In genomic region chr16:85576944-85577343, GRCh38 we compare ENCODE assay signal across 31 cellular contexts.
"Had no signal": no experiment of that assay in that cellular context is flagged by ENCODE, and none has a peak within 500 bp of the region (broad histone marks: within the 10 kb centered on the region; RNA-seq: fewer than 3 reads in every experiment).

No MANE protein-coding gene starts in this region.

- H3K27ac ChIP-seq: adrenal gland, body of pancreas, PC-9, WERI-Rb-1 had no signal

- H3K9me3 ChIP-seq: adrenal gland, body of pancreas had no signal

- H3K4me2 ChIP-seq: PC-9 had no signal

- H2AFZ ChIP-seq: PC-9 had no signal

- DNase-seq: activated CD4-positive, alpha-beta T cell treated with anti-CD3 and anti-CD28 coated beads for 1 hour; activated CD4-positive, alpha-beta T cell treated with anti-CD3 and anti-CD28 coated beads for 48 hours; activated CD4-positive, CD25-positive, alpha-beta regulatory T cell; activated CD8-positive, alpha-beta T cell treated with anti-CD3 and anti-CD28 coated beads for 36 hours; activated effector memory CD4-positive, alpha-beta T cell treated with anti-CD3 and anti-CD28 coated beads, Interleukin-2, amount 50 U/mL, for 16 hours; activated naive CD4-positive, alpha-beta T cell treated with Interleukin-2 at 50 U/mL for 16 hours; activated T-cell treated with anti-CD3 and anti-CD28 coated beads, Interleukin-2, amount 50 U/mL, for 1 hour; activated T-cell treated with anti-CD3 and anti-CD28 coated beads, Interleukin-2, amount 50 U/mL, for 72 hours; adrenal gland; body of pancreas; caudate nucleus; cerebellar nuclear complex; Karpas-422; NCI-H1105; NCI-H1417 treated with DMSO at 0.1 percent for 48 hours; NCI-H187 treated with DMSO at 0.1 percent for 48 hours; NCI-H2081; NCI-H2171 treated with DMSO at 0.1 percent for 48 hours; NCI-H2227 treated with DMSO at 0.1 percent for 48 hours; NCI-H446; NCI-H524; NK-92 treated with Interleukin-12 subunit alpha and Interleukin-12 subunit beta, amount 100 ng/mL, for 24 hours; PC-9; SIG-M5; T-cell; T-helper 17 cell; T-helper 9 cell; WERI-Rb-1 had no signal

- H3K27ac Mint-ChIP-seq: activated CD8-positive, alpha-beta T cell treated with anti-CD3 and anti-CD28 coated beads for 36 hours; activated naive CD4-positive, alpha-beta T cell treated with anti-CD3 and anti-CD28 coated beads, Interleukin-2, amount 50 U/mL, for 72 hours; activated T-cell treated with anti-CD3 and anti-CD28 coated beads, Interleukin-2, amount 50 U/mL, for 72 hours; activated T-helper 17 cell treated with anti-CD3 and anti-CD28 coated beads, Interleukin-2, amount 50 U/mL, for 72 hours; T-cell; T-helper 17 cell had no signal

- ATAC-seq: activated CD8-positive, alpha-beta T cell treated with anti-CD3 and anti-CD28 coated beads for 36 hours; activated naive CD4-positive, alpha-beta T cell treated with anti-CD3 and anti-CD28 coated beads, Interleukin-2, amount 50 U/mL, for 72 hours; activated T-cell treated with anti-CD3 and anti-CD28 coated beads, Interleukin-2, amount 50 U/mL, for 72 hours; activated T-helper 17 cell treated with anti-CD3 and anti-CD28 coated beads, Interleukin-2, amount 50 U/mL, for 72 hours; body of pancreas; SK-N-SH treated with all-trans-retinoic acid at 6 μM for 48 hours; T-cell; T-helper 17 cell had no signal

- H3K27me3 ChIP-seq: adrenal gland, body of pancreas had no signal

- H3K36me3 Mint-ChIP-seq: activated naive CD4-positive, alpha-beta T cell treated with anti-CD3 and anti-CD28 coated beads, Interleukin-2, amount 50 U/mL, for 72 hours had no signal

- H3K36me3 ChIP-seq: adrenal gland, WERI-Rb-1 had no signal

- H3K4me3 Mint-ChIP-seq: activated CD8-positive, alpha-beta T cell treated with anti-CD3 and anti-CD28 coated beads for 36 hours; activated T-cell treated with anti-CD3 and anti-CD28 coated beads, Interleukin-2, amount 50 U/mL, for 72 hours; activated T-helper 17 cell treated with anti-CD3 and anti-CD28 coated beads, Interleukin-2, amount 50 U/mL, for 72 hours; T-cell; T-helper 17 cell had no signal

- H3K4me3 ChIP-seq: adrenal gland, body of pancreas, PC-9 had no signal

- H3K27me3 Mint-ChIP-seq: activated CD8-positive, alpha-beta T cell treated with anti-CD3 and anti-CD28 coated beads for 36 hours; activated T-helper 17 cell treated with anti-CD3 and anti-CD28 coated beads, Interleukin-2, amount 50 U/mL, for 72 hours; T-cell; T-helper 17 cell had no signal

- H3K9me3 Mint-ChIP-seq: activated CD8-positive, alpha-beta T cell treated with anti-CD3 and anti-CD28 coated beads for 36 hours; activated naive CD4-positive, alpha-beta T cell treated with anti-CD3 and anti-CD28 coated beads, Interleukin-2, amount 50 U/mL, for 72 hours; activated T-cell treated with anti-CD3 and anti-CD28 coated beads, Interleukin-2, amount 50 U/mL, for 72 hours; activated T-helper 17 cell treated with anti-CD3 and anti-CD28 coated beads, Interleukin-2, amount 50 U/mL, for 72 hours; T-cell had no signal
